Comparison of ENCODE assay signal across 24 cellular contexts in the genomic region with DNA sequence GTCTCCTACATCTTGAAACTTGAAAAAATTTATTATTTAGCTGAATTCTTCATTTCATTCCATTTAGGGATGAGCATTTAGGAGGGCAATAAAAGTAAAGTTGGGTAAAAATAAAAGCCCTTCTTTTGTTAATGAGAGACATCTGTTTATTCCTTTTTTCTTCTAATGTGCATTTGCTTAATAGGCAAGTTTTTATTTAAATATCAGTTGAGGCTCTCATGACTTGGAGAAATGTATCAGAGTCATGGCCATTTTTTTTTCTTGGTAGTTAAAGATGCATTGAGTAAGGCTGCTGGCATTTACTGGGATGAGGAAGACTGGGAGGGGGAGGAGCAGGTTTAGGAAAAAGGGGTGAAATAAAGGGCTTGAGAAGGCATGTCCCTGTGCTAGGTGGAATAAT.
"Had no signal": no experiment of that assay in that cellular context is flagged by ENCODE, and none has a peak within 500 bp of the region (broad histone marks: within the 10 kb centered on the region; RNA-seq: fewer than 3 reads in every experiment).

No MANE protein-coding gene starts in this region.

- DNase-seq: activated CD4-positive, alpha-beta T cell treated with anti-CD3 and anti-CD28 coated beads for 4 hours; activated CD4-positive, alpha-beta T cell treated with anti-CD3 and anti-CD28 coated beads, Interleukin-2, amount 50 U/mL, for 48 hours; activated CD4-positive, CD25-positive, alpha-beta regulatory T cell; activated effector memory CD4-positive, alpha-beta T cell treated with Interleukin-2 at 50 U/mL for 16 hours; activated naive CD4-positive, alpha-beta T cell treated with anti-CD3 and anti-CD28 coated beads, Interleukin-2, amount 10 ng/mL, durations not matched to agents 7 days and 5 days; activated T-cell treated with anti-CD3 and anti-CD28 coated beads, Interleukin-2, amount 50 U/mL, for 72 hours; amygdala; cerebellar nuclear complex; foreskin keratinocyte; immature natural killer cell; lower lobe of right lung; mesendoderm; mucosa of descending colon; nephron progenitor cell; right cardiac atrium; stimulated activated CD4-positive, alpha-beta T cell treated with anti-CD3 and anti-CD28 coated beads, Interleukin-12 subunit alpha, Interleukin-12 subunit beta, amount 100 ng/mL, for 4 hours; stimulated activated CD4-positive, alpha-beta T cell treated with anti-CD3 and anti-CD28 coated beads, Interleukin-2, amount 100 ng/mL, for 24 hours; stimulated activated naive CD8-positive, alpha-beta T cell treated with anti-CD3 and anti-CD28 coated beads, Interleukin-15, amount 100 ng/mL, for 72 hours; tibial artery had no signal

- H3K9ac ChIP-seq: parathyroid adenoma had no signal

- H3K4me3 ChIP-seq: coronary artery, lower lobe of right lung, mucosa of descending colon, tibial artery had no signal

- H3K4me1 ChIP-seq: foreskin keratinocyte, lower lobe of right lung, parathyroid adenoma, tibial artery had no signal

- ATAC-seq: activated T-cell treated with anti-CD3 and anti-CD28 coated beads, Interleukin-2, amount 50 U/mL, for 72 hours; foreskin keratinocyte; left lobe of liver; lower lobe of right lung; mucosa of descending colon; right cardiac atrium; stimulated activated effector memory CD8-positive, alpha-beta T cell treated with anti-CD3 and anti-CD28 coated beads, Interleukin-12 subunit alpha, Interleukin-12 subunit beta, amount 100 ng/mL, for 72 hours; stimulated activated naive CD8-positive, alpha-beta T cell treated with anti-CD3 and anti-CD28 coated beads, Interleukin-15, amount 100 ng/mL, for 72 hours had no signal

- H3K9me3 ChIP-seq: lower lobe of right lung, mucosa of descending colon, tibial artery had no signal

- H3K27me3 ChIP-seq: foreskin keratinocyte, tibial artery had no signal

- H3K27ac ChIP-seq: coronary artery, epithelial cell of prostate, foreskin keratinocyte, lower lobe of right lung, parathyroid adenoma, tibial artery had no signal

- H3K36me3 ChIP-seq: lower lobe of right lung, tibial artery had no signal

- H2AFZ ChIP-seq: parathyroid adenoma had no signal

- H3K79me2 ChIP-seq: parathyroid adenoma had no signal
